15 cellular contexts compared by ENCODE assay signal in genomic region chr15:28017423-28017924, GRCh38.
DNase-seq lines count a peak whose midpoint lies in the region; ATAC-seq, FAIRE-seq and TF ChIP-seq lines count a peak whose summit lies in the region.
"Had no signal": no experiment of that assay in that cellular context is flagged by ENCODE, and none has a peak within 500 bp of the region (broad histone marks: within the 10 kb centered on the region; RNA-seq: fewer than 3 reads in every experiment).

No MANE protein-coding gene starts in this region.

- H3K56ac ChIP-seq in H9 (ENCODE audit: insufficient read length, low read depth, low read length) = no peak overlapping the region

- H3K36me3 Mint-ChIP-seq in H9 (ENCODE audit: insufficient read depth in 1 of 3, low read depth in 3 of 3) = no peaks in the 10 kb centered on the region

- no peak overlapping the region for H4K5ac ChIP-seq in H9 (ENCODE audit: insufficient read length, low read depth, low read length)

- H2BK20ac ChIP-seq in H9 (ENCODE audit: low read depth, low read length, poor library complexity, severe bottlenecking) = no peak overlapping the region

- no peak overlapping the region for H2BK12ac ChIP-seq in H9 (ENCODE audit: insufficient read length, low read depth, low read length)

- no CpG with 5 or more reads among the region's 10 CpGs for WGBS in H9 (ENCODE audit: extremely low coverage, insufficient read length, low lambda C conversion rate)
- 76% methylated on average over 10 of the region's 10 CpGs for WGBS in hepatocyte (ENCODE audit: low lambda C conversion rate, missing lambda C conversion rate)

- no peak overlapping the region for H3K4ac ChIP-seq in H9 (ENCODE audit: low read depth, low read length)

- H2AFZ ChIP-seq in H9 (ENCODE audit: low read length) = no peak overlapping the region
- no peak overlapping the region for H2AFZ ChIP-seq in hepatocyte

- H3K4me1 Mint-ChIP-seq in H9 = peaks cover 14 to 32% of the 10 kb centered on the region in 2 experiments
- H3K4me1 Mint-ChIP-seq: activated T-helper 17 cell treated with anti-CD3 and anti-CD28 coated beads, Interleukin-2, amount 50 U/mL, for 72 hours had no signal

- FAIRE-seq in RCC 7860 (lab: Jason Lieb, UNC) = no peak

- peaks cover 3% of the 10 kb centered on the region for H3K27me3 Mint-ChIP-seq in H9 (ENCODE audit: low read depth)

- no peaks in the 10 kb centered on the region for H3K79me1 ChIP-seq in H9 (ENCODE audit: insufficient read depth, low read depth, low read length, poor library complexity, severe bottlenecking)

- no peak overlapping the region for H2AK5ac ChIP-seq in H9 (ENCODE audit: insufficient read length, low read length)

- H3T11ph ChIP-seq in H9 (ENCODE audit: low read length) = no peak overlapping the region

- no peaks in the 10 kb centered on the region for H3K9me2 ChIP-seq in hepatocyte (replicated peaks; ENCODE audit: insufficient read depth)

- H3K4me3 Mint-ChIP-seq in H9 = no peak overlapping the region
- H3K4me3 Mint-ChIP-seq: activated T-helper 17 cell treated with anti-CD3 and anti-CD28 coated beads, Interleukin-2, amount 50 U/mL, for 72 hours had no signal

- H3K4me2 ChIP-seq in H9 (ENCODE audit: insufficient read depth, insufficient read length, low read length) (no peak overlapping the region), hepatocyte (no peak overlapping the region)
- H3K4me2 ChIP-seq: KMS-11 had no signal

- no peaks in the 10 kb centered on the region for H4K20me1 ChIP-seq in H9 (ENCODE audit: control insufficient read depth, insufficient read depth, insufficient read length)
- no peaks in the 10 kb centered on the region for H4K20me1 ChIP-seq in hepatocyte (ENCODE audit: insufficient read depth, poor library complexity, severe bottlenecking)

- H2BK120ac ChIP-seq in H9 (ENCODE audit: low read depth, low read length, poor library complexity, severe bottlenecking) = no peak overlapping the region

- H3K79me2 ChIP-seq in H9 (ENCODE audit: insufficient read depth, low read length) = no peaks in the 10 kb centered on the region
- no peaks in the 10 kb centered on the region for H3K79me2 ChIP-seq in hepatocyte

- no peaks in the 10 kb centered on the region for H3K4me1 ChIP-seq in H9 (ENCODE audit: insufficient read depth, low read length)
- peaks cover 4% of the 10 kb centered on the region for H3K4me1 ChIP-seq in hepatocyte (ENCODE audit: insufficient read depth)
- H3K4me1 ChIP-seq: gastrocnemius medialis had no signal

- peak; percentile 2 for DNase-seq in ACHN
- no peak for DNase-seq in H9
- peak; percentile 16 for DNase-seq in RPMI8226
- DNase-seq in hepatocyte (ENCODE audit: low spot score) = peak; percentile 79
- DNase-seq in ecto neural progenitor cell (ENCODE audit: low spot score) = no peak
- DNase-seq in stimulated activated CD4-positive, alpha-beta T cell treated with anti-CD3 and anti-CD28 coated beads, Interleukin-4, amount 100 ng/mL, for 4 hours = no peak
- DNase-seq in RCC 7860 (ENCODE audit: low spot score) = no peak
- DNase-seq: activated CD4-positive, alpha-beta T cell treated with anti-CD3 and anti-CD28 coated beads for 1 hour; C1 segment of cervical spinal cord; gastrocnemius medialis had no signal

- H2BK5ac ChIP-seq in H9 (ENCODE audit: insufficient read length, low read length) = no peak overlapping the region

- H4K91ac ChIP-seq in H9 (ENCODE audit: insufficient read length, low read depth, low read length) = no peak overlapping the region

- peak; percentile 45 for TF ChIP-seq CTCF in H9 (conservative IDR thresholded peaks at IDR 0.05)
- peak; percentile 42 for TF ChIP-seq CTCF in hepatocyte (IDR thresholded peaks at IDR 0.05; ENCODE audit: poor library complexity)

- in situ Hi-C loops in ACHN (cut with HindIII; ENCODE audit: low pct_ligation_motif_present, low pct_unique_long_range_greater_than_20kb, low sequenced_read_pairs) = no loop called here

- H3K23me2 ChIP-seq in H9 (ENCODE audit: insufficient read length, low read depth, low read length, poor library complexity, severe bottlenecking) = no peaks in the 10 kb centered on the region

- no peak overlapping the region for H3K9ac ChIP-seq in H9 (ENCODE audit: extremely low read depth, insufficient read length, low read length)
- H3K9ac ChIP-seq: KMS-11 had no signal

- H3K14ac ChIP-seq in H9 (ENCODE audit: insufficient read depth, low read length) = no peak overlapping the region; the same call in 1 of the 2 replicates

- H3K27ac Mint-ChIP-seq in H9 = no peak overlapping the region
- H3K27ac Mint-ChIP-seq: activated T-helper 17 cell treated with anti-CD3 and anti-CD28 coated beads, Interleukin-2, amount 50 U/mL, for 72 hours had no signal

- H2BK15ac ChIP-seq in H9 (ENCODE audit: low read depth, low read length) = no peak overlapping the region

- no peaks in the 10 kb centered on the region for H3K36me3 ChIP-seq in hepatocyte (replicated peaks; ENCODE audit: insufficient read depth, low read depth)
- H3K36me3 ChIP-seq: gastrocnemius medialis had no signal

- H3K9me3 Mint-ChIP-seq in H9 = no peaks in the 10 kb centered on the region
- H3K9me3 Mint-ChIP-seq: activated T-helper 17 cell treated with anti-CD3 and anti-CD28 coated beads, Interleukin-2, amount 50 U/mL, for 72 hours had no signal

- no peak overlapping the region for H4K8ac ChIP-seq in H9 (replicated peaks; ENCODE audit: insufficient read length, low read depth, low read length)

- H3K27me3 ChIP-seq in H9 (ENCODE audit: insufficient read depth, low read length) (no peaks in the 10 kb centered on the region), hepatocyte (no peaks in the 10 kb centered on the region)
- H3K27me3 ChIP-seq: gastrocnemius medialis had no signal

- no peak overlapping the region for H3K18ac ChIP-seq in H9 (ENCODE audit: insufficient read length, low read depth, low read length)

- H3K27ac ChIP-seq in H9 (ENCODE audit: insufficient read length, low read depth, low read length) = no peak overlapping the region
- H3K27ac ChIP-seq in hepatocyte = no peak overlapping the region
- H3K27ac ChIP-seq: gastrocnemius medialis, KMS-11 had no signal

- H3K9me3 ChIP-seq in H9 (ENCODE audit: control insufficient read depth, low read depth, low read length) = no peaks in the 10 kb centered on the region
- H3K9me3 ChIP-seq in hepatocyte (ENCODE audit: low read depth) = no peaks in the 10 kb centered on the region
- H3K9me3 ChIP-seq: gastrocnemius medialis had no signal

- no peak overlapping the region for H3K4me3 ChIP-seq in hepatocyte
- H3K4me3 ChIP-seq: gastrocnemius medialis had no signal

- no peak for ATAC-seq in HG03108 (IDR thresholded peaks at IDR 0.05; ENCODE audit: unreplicated experiment)
- ATAC-seq: activated T-helper 17 cell treated with anti-CD3 and anti-CD28 coated beads, Interleukin-2, amount 50 U/mL, for 72 hours; gastrocnemius medialis; Panc1; right cardiac atrium had no signal

- H3K23ac ChIP-seq in H9 (ENCODE audit: insufficient read length, low read depth, low read length) = no peak overlapping the region

Comparison
In these comparisons a context has a peak if more than half of its experiments do, and no peak if none do; other contexts are left out.
1. DNase-seq: peak in ACHN (single experiment), RPMI8226 (single experiment) and hepatocyte (single experiment); none in H9 (single experiment), ecto neural progenitor cell (single experiment), stimulated activated CD4-positive, alpha-beta T cell treated with anti-CD3 and anti-CD28 coated beads, Interleukin-4, amount 100 ng/mL, for 4 hours (0 of 2) and RCC 7860 (single experiment).